Comparison of ENCODE assay signal across 1 cellular context in the genomic region with DNA sequence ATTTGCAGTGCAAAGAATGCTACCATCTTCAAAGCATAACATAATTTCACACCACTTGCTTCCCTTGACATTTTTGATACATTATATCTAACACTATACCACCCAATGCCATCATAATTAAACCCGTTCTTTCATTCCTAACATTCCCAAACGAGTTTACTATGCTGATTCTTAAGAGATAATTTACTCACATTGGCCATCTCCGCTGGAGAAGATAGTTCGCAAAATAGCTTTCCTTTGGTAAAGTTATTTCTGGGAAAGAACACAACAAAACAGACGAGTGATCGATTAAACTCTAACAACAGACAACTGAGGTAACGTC.
TF ChIP-seq lines count a peak whose summit lies in the region.

No MANE protein-coding gene starts in this region.

TF ChIP-seq in HEK293, 187 proteins besides CTCF, POLR2A, EP300 and RAD21 (continued from another document):
- TF ChIP-seq, protein P1, sequence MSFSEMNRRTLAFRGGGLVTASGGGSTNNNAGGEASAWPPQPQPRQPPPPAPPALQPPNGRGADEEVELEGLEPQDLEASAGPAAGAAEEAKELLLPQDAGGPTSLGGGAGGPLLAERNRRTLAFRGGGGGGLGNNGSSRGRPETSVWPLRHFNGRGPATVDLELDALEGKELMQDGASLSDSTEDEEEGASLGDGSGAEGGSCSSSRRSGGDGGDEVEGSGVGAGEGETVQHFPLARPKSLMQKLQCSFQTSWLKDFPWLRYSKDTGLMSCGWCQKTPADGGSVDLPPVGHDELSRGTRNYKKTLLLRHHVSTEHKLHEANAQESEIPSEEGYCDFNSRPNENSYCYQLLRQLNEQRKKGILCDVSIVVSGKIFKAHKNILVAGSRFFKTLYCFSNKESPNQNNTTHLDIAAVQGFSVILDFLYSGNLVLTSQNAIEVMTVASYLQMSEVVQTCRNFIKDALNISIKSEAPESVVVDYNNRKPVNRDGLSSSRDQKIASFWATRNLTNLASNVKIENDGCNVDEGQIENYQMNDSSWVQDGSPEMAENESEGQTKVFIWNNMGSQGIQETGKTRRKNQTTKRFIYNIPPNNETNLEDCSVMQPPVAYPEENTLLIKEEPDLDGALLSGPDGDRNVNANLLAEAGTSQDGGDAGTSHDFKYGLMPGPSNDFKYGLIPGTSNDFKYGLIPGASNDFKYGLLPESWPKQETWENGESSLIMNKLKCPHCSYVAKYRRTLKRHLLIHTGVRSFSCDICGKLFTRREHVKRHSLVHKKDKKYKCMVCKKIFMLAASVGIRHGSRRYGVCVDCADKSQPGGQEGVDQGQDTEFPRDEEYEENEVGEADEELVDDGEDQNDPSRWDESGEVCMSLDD (tag by site-specific recombination; IDR thresholded peaks at IDR 0.05): no peak
- TF ChIP-seq ZBTB1 (tag by site-specific recombination; IDR thresholded peaks at IDR 0.05) (no peak), ZBTB7A (tag by site-specific recombination; IDR thresholded peaks at IDR 0.05; ENCODE audit: low read depth) (no peak)
TF ChIP-seq in HEK293: peak in this region for 0.
